13 cellular contexts compared by ENCODE assay signal in the genomic region with DNA sequence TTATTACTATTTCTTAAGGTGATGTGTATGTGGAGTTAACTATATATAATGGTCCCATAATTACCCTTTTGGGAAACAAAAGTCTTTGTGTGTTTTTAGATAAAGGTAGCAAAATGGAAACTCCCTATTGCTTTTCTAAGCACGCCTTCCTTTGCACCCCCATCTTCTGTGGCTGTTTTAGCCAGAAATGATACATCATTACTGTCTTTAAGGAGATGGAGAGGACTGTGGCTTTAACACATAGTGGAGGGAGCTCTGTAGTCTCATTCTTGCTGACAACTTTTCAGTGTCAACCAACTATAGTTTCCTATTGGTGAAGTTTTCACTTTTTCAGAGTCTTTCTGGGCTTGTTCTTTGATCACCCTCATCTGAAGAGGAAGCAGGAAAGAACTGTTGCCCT. TPM values are rescaled to one million over a fixed set of nuclear protein-coding genes. Genes with fewer than 3 reads are reported as not detected.
DNase-seq lines count a peak whose midpoint lies in the region; ATAC-seq and TF ChIP-seq lines count a peak whose summit lies in the region.
"Had no signal": no experiment of that assay in that cellular context is flagged by ENCODE, and none has a peak within 500 bp of the region (broad histone marks: within the 10 kb centered on the region; RNA-seq: fewer than 3 reads in every experiment).

No MANE protein-coding gene starts in this region.

- H3K4me1 ChIP-seq in gastrocnemius medialis = no peaks in the 10 kb centered on the region
- H3K4me1 ChIP-seq in PC-9 (replicated peaks; ENCODE audit: insufficient read depth) = no peaks in the 10 kb centered on the region

- H3K27ac ChIP-seq in gastrocnemius medialis (no peak overlapping the region), PC-9 (no peak overlapping the region)

- TF ChIP-seq CTCF in activated CD8-positive, alpha-beta T cell treated with anti-CD3 and anti-CD28 coated beads for 36 hours (IDR thresholded peaks at IDR 0.05) = no peak
- TF ChIP-seq CTCF in neural crest cell (conservative IDR thresholded peaks at IDR 0.05) (no peak), gastrocnemius medialis (IDR thresholded peaks at IDR 0.05 in 4 of 5, conservative IDR thresholded peaks at IDR 0.05 in 1 of 5) (no peak), PC-9 (conservative IDR thresholded peaks at IDR 0.05) (no peak)

- H3K4me3 Mint-ChIP-seq in activated T-cell treated with anti-CD3 and anti-CD28 coated beads, Interleukin-2, amount 50 U/mL, for 4 hours = no peak overlapping the region
- peak overlapping the region; percentile 16 for H3K4me3 Mint-ChIP-seq in activated CD8-positive, alpha-beta T cell treated with anti-CD3 and anti-CD28 coated beads for 36 hours
- no peak overlapping the region for H3K4me3 Mint-ChIP-seq in neural crest cell

- H3K79me2 ChIP-seq in PC-9 (ENCODE audit: low read depth) = no peaks in the 10 kb centered on the region

- DNase-seq in activated T-cell treated with anti-CD3 and anti-CD28 coated beads, Interleukin-2, amount 50 U/mL, for 4 hours = no peak
- DNase-seq in activated T-cell treated with anti-CD3 and anti-CD28 coated beads for 4 hours (no peak), neural crest cell (ENCODE audit: low read depth, low spot score) (no peak), gastrocnemius medialis (no peak), PC-9 (no peak)
- DNase-seq in activated CD8-positive, alpha-beta T cell treated with anti-CD3 and anti-CD28 coated beads for 36 hours = peak; percentile 57
- DNase-seq: effector CD4-positive, alpha-beta T cell; left lung; NCI-H1092; SHP77 treated with DMSO at 0.1 percent for 48 hours had no signal

- CTCF ChIA-PET in activated CD8-positive, alpha-beta T cell treated with anti-CD3 and anti-CD28 coated beads for 36 hours (lab: Charles Lee) = interaction anchor here (1.0 to 6.2 kb wide), 5 partner anchors 19 to 303 kb away, joined by 3 to 117 read pairs (median 12); no protein-coding TSS in a partner anchor
- CTCF ChIA-PET in PC-9 (lab: Charles Lee) = no interaction called here

- H3K4me1 Mint-ChIP-seq in activated T-cell treated with anti-CD3 and anti-CD28 coated beads, Interleukin-2, amount 50 U/mL, for 4 hours (ENCODE audit: low read depth) = peaks cover 34% of the 10 kb centered on the region
- H3K4me1 Mint-ChIP-seq in activated CD8-positive, alpha-beta T cell treated with anti-CD3 and anti-CD28 coated beads for 36 hours (ENCODE audit: low read depth) = peaks cover 30% of the 10 kb centered on the region
- H3K4me1 Mint-ChIP-seq in neural crest cell = peaks cover 15% of the 10 kb centered on the region

- POLR2A ChIA-PET in activated CD8-positive, alpha-beta T cell treated with anti-CD3 and anti-CD28 coated beads for 36 hours (lab: Charles Lee) = interaction anchor here (0.6 to 1.0 kb wide), 2 partner anchors 17 to 151 kb away, joined by 3 to 4 read pairs; no protein-coding TSS in a partner anchor
- POLR2A ChIA-PET in PC-9 (lab: Charles Lee; ENCODE audit: unreplicated experiment) = no interaction called here

- H3K9me3 ChIP-seq in gastrocnemius medialis (no peaks in the 10 kb centered on the region), PC-9 (ENCODE audit: insufficient read depth, low read depth) (no peaks in the 10 kb centered on the region)
- H3K9me3 ChIP-seq: left lung had no signal

- no peaks in the 10 kb centered on the region for H3K27me3 ChIP-seq in gastrocnemius medialis
- no peaks in the 10 kb centered on the region for H3K27me3 ChIP-seq in PC-9 (ENCODE audit: insufficient read depth, low read depth)
- H3K27me3 ChIP-seq: left lung had no signal

- H3K27me3 Mint-ChIP-seq in activated T-cell treated with anti-CD3 and anti-CD28 coated beads, Interleukin-2, amount 50 U/mL, for 4 hours (ENCODE audit: low read depth) = peaks cover 2% of the 10 kb centered on the region
- no peaks in the 10 kb centered on the region for H3K27me3 Mint-ChIP-seq in activated CD8-positive, alpha-beta T cell treated with anti-CD3 and anti-CD28 coated beads for 36 hours
- H3K27me3 Mint-ChIP-seq in neural crest cell (ENCODE audit: low read depth) = no peaks in the 10 kb centered on the region
- H3K27me3 Mint-ChIP-seq: progenitor cell of endocrine pancreas had no signal

- H3K27ac Mint-ChIP-seq in activated CD8-positive, alpha-beta T cell treated with anti-CD3 and anti-CD28 coated beads for 36 hours = peak overlapping the region; percentile 81
- H3K27ac Mint-ChIP-seq in neural crest cell (ENCODE audit: unreplicated experiment) = peak overlapping the region; percentile 21

- H3K36me3 ChIP-seq in gastrocnemius medialis = no peaks in the 10 kb centered on the region
- no peaks in the 10 kb centered on the region for H3K36me3 ChIP-seq in PC-9 (ENCODE audit: low read depth)
- H3K36me3 ChIP-seq: left lung had no signal

- no peak overlapping the region for H2AFZ ChIP-seq in PC-9

- no TSS peak for BruUV-seq in PC-9 (replicated peaks; lab: Mats Ljungman, UMichigan)

- no peaks in the 10 kb centered on the region for H3F3A ChIP-seq in PC-9 (ENCODE audit: insufficient read depth, low read depth)

- H3K4me3 ChIP-seq in gastrocnemius medialis (no peak overlapping the region), PC-9 (no peak overlapping the region)
- H3K4me3 ChIP-seq: left lung had no signal

- no peaks in the 10 kb centered on the region for H3K36me3 Mint-ChIP-seq in activated T-cell treated with anti-CD3 and anti-CD28 coated beads, Interleukin-2, amount 50 U/mL, for 4 hours (ENCODE audit: insufficient read depth)
- H3K36me3 Mint-ChIP-seq in activated CD8-positive, alpha-beta T cell treated with anti-CD3 and anti-CD28 coated beads for 36 hours (ENCODE audit: low read depth) = no peaks in the 10 kb centered on the region
- H3K36me3 Mint-ChIP-seq in neural crest cell (ENCODE audit: low read depth) = peaks cover 4% of the 10 kb centered on the region

- intact Hi-C loops in activated CD8-positive, alpha-beta T cell treated with anti-CD3 and anti-CD28 coated beads for 36 hours (cut with micrococcal nuclease) = loop anchor here (10.0 kb wide), 1 partner anchor 573 kb away; no protein-coding TSS in a partner anchor
- intact Hi-C loops in gastrocnemius medialis (cut with DNase I; ENCODE audit: low total_unique reads) = no loop called here
- intact Hi-C loops in PC-9 (cut with micrococcal nuclease; ENCODE audit: unreplicated experiment) = no loop called here

- in situ Hi-C loops in gastrocnemius medialis (cut with MboI; ENCODE audit: low sequenced_read_pairs in 4 of 4) = loop anchor here in 2 of 4 donors (5.0 to 25.0 kb wide), 2 partner anchors 260 to 385 kb away; partner anchors contain the start of gene COLGALT2 (in 1 of the 2)

- no peak for TF ChIP-seq POLR2A in gastrocnemius medialis (IDR thresholded peaks at IDR 0.05)

- no peaks in the 10 kb centered on the region for H4K20me1 ChIP-seq in PC-9 (ENCODE audit: insufficient read depth)

- H3K4me2 ChIP-seq in PC-9 = no peak overlapping the region

- peak; percentile 92 to 95 for ATAC-seq in activated T-cell treated with anti-CD3 and anti-CD28 coated beads, Interleukin-2, amount 50 U/mL, for 4 hours
- peak; percentile 53 for ATAC-seq in GM19463 (IDR thresholded peaks at IDR 0.05; ENCODE audit: unreplicated experiment)
- peak; percentile 93 for ATAC-seq in activated CD8-positive, alpha-beta T cell treated with anti-CD3 and anti-CD28 coated beads for 36 hours
- no peak for ATAC-seq in gastrocnemius medialis
- no peak for ATAC-seq in GM18873 (IDR thresholded peaks at IDR 0.05; ENCODE audit: low FRiP score, unreplicated experiment)

- no peaks in the 10 kb centered on the region for H3K9me2 ChIP-seq in PC-9 (ENCODE audit: insufficient read depth)

- H3K9me3 Mint-ChIP-seq in activated T-cell treated with anti-CD3 and anti-CD28 coated beads, Interleukin-2, amount 50 U/mL, for 4 hours = no peaks in the 10 kb centered on the region
- no peaks in the 10 kb centered on the region for H3K9me3 Mint-ChIP-seq in activated CD8-positive, alpha-beta T cell treated with anti-CD3 and anti-CD28 coated beads for 36 hours
- peaks cover 3% of the 10 kb centered on the region for H3K9me3 Mint-ChIP-seq in neural crest cell

RNA-seq across cellular contexts. Expression of gene APOBEC4, which starts 1.0 kb away (rescaled TPM):
- total RNA-seq in activated T-cell treated with anti-CD3 and anti-CD28 coated beads, Interleukin-2, amount 50 U/mL, for 4 hours = not detected
- not detected for total RNA-seq in activated CD8-positive, alpha-beta T cell treated with anti-CD3 and anti-CD28 coated beads for 36 hours
- total RNA-seq in neural crest cell = not detected in 2 replicates
- not detected for total RNA-seq in gastrocnemius medialis
- not detected in 2 replicates for total RNA-seq in PC-9 (2021)
- total RNA-seq: progenitor cell of endocrine pancreas had no signal

RNA-seq across cellular contexts. Expression of gene ARPC5, which starts 16.5 kb away (rescaled TPM):
- total RNA-seq in activated T-cell treated with anti-CD3 and anti-CD28 coated beads, Interleukin-2, amount 50 U/mL, for 4 hours = 100 to 1,000 TPM in 2 of 3 donors, 10 to 100 TPM in 1; 98.1 to 107 (median 100) TPM
- total RNA-seq in activated CD8-positive, alpha-beta T cell treated with anti-CD3 and anti-CD28 coated beads for 36 hours = 100 to 1,000 TPM; 128 to 134 TPM
- 87.0 and 94.6 TPM in 2 replicates for total RNA-seq in neural crest cell
- total RNA-seq in gastrocnemius medialis = 10 to 100 TPM; 10.8 to 14.6 (median 13.0) TPM
- total RNA-seq in PC-9 (2021) = 143 and 150 TPM in 2 replicates

Comparison
In these comparisons a context has a peak if more than half of its experiments do, and no peak if none do; other contexts are left out.
1. ATAC-seq: peak in activated T-cell treated with anti-CD3 and anti-CD28 coated beads, Interleukin-2, amount 50 U/mL, for 4 hours (2 of 2), GM19463 (single experiment) and activated CD8-positive, alpha-beta T cell treated with anti-CD3 and anti-CD28 coated beads for 36 hours (single experiment); none in gastrocnemius medialis (0 of 2) and GM18873 (single experiment).